ENCODE assay signal across 23 cellular contexts in the genomic region with DNA sequence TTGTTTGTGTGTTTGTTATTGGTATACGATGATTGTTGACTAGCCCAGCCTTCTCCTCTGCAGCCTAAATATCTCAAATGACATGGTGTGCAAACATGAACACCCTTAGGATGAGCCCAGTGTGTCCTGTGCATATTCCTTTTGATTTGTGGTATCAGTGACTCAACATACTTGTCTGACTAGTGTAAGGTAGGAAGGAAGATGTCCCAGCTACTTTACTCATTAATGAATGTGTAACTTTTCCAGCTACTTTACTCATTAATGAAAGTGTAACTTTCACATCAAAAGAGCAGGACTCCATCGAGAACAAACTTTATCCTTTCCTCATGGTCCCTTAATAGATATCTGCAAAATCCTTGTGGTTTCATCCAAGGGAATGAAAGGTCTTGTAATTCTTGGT.
"Had no signal": no experiment of that assay in that cellular context is flagged by ENCODE, and none has a peak within 500 bp of the region (broad histone marks: within the 10 kb centered on the region; RNA-seq: fewer than 3 reads in every experiment).

No MANE protein-coding gene starts in this region.

- H3K27ac Mint-ChIP-seq: activated T-helper 2 cell treated with anti-CD3 and anti-CD28 coated beads, Interferon-gamma antibody, Interleukin-2, Interleukin-4, amounts not matched to agents 10 μg/mL and 5 μg/mL and 100 μg/mL, durations not matched to agents 14 hours and 24 hours and 36 hours; memory B cell; stimulated activated naive B cell treated with anti-CD40 and anti-IgM and Interleukin-4, amounts not matched to agents 10 μg/mL and 1 μg/mL and 100 μg/mL, for 72 hours had no signal

- H3K27me3 Mint-ChIP-seq: effector memory CD8-positive, alpha-beta T cell; memory B cell; naive B cell; stimulated activated naive B cell treated with anti-CD40 and anti-IgM and Interleukin-4, amounts not matched to agents 10 μg/mL and 1 μg/mL and 100 μg/mL, for 72 hours had no signal

- H3K27ac ChIP-seq: adrenal gland, cardiac muscle cell, foreskin keratinocyte, heart left ventricle, thyroid gland, WERI-Rb-1 had no signal

- H3K36me3 ChIP-seq: adrenal gland, cardiac muscle cell, heart left ventricle, spleen, thyroid gland, WERI-Rb-1 had no signal

- H3K9me3 ChIP-seq: adrenal gland, heart left ventricle, mucosa of descending colon, spleen, thyroid gland had no signal

- H3K9me3 Mint-ChIP-seq: activated T-helper 2 cell treated with anti-CD3 and anti-CD28 coated beads, Interferon-gamma antibody, Interleukin-2, Interleukin-4, amounts not matched to agents 10 μg/mL and 5 μg/mL and 100 μg/mL, durations not matched to agents 14 hours and 24 hours and 36 hours; effector memory CD8-positive, alpha-beta T cell; memory B cell; naive B cell; stimulated activated naive B cell treated with anti-CD40 and anti-IgM and Interleukin-4, amounts not matched to agents 10 μg/mL and 1 μg/mL and 100 μg/mL, for 72 hours had no signal

- ATAC-seq: effector memory CD8-positive, alpha-beta T cell; foreskin keratinocyte; heart left ventricle; left ventricle myocardium superior; mucosa of descending colon; stimulated activated naive B cell treated with anti-CD40 and anti-IgM and Interleukin-4, amounts not matched to agents 10 μg/mL and 1 μg/mL and 100 μg/mL, for 72 hours had no signal

- H3K4me1 ChIP-seq: foreskin keratinocyte had no signal

- DNase-seq: activated CD4-positive, alpha-beta T cell treated with anti-CD3 and anti-CD28 coated beads for 1 hour; activated CD4-positive, alpha-beta T cell treated with anti-CD3 and anti-CD28 coated beads, Interleukin-2, amount 50 U/mL, for 48 hours; activated naive CD4-positive, alpha-beta T cell treated with Interleukin-2 at 50 U/mL for 16 hours; adrenal gland; dermis blood vessel endothelial cell; effector memory CD8-positive, alpha-beta T cell; foreskin keratinocyte; heart left ventricle; left ventricle myocardium superior; mucosa of descending colon; naive B cell; occipital lobe; posterior cingulate gyrus; retina; spleen; stimulated activated CD4-positive, alpha-beta T cell treated with anti-CD3 and anti-CD28 coated beads, Interleukin-4, amount 100 ng/mL, for 4 hours; stimulated activated naive B cell treated with anti-CD40 and anti-IgM and Interleukin-4, amounts not matched to agents 10 μg/mL and 1 μg/mL and 100 μg/mL, for 72 hours; SW 1271; thyroid gland; WERI-Rb-1 had no signal

- H3K27me3 ChIP-seq: adrenal gland, foreskin keratinocyte, heart left ventricle, spleen, thyroid gland had no signal

- H3K4me3 ChIP-seq: adrenal gland, cardiac muscle cell, heart left ventricle, mucosa of descending colon, thyroid gland had no signal

- H3K36me3 Mint-ChIP-seq: memory B cell; naive B cell; stimulated activated naive B cell treated with anti-CD40 and anti-IgM and Interleukin-4, amounts not matched to agents 10 μg/mL and 1 μg/mL and 100 μg/mL, for 72 hours had no signal
